Comparison of ENCODE assay signal across 8 cellular contexts in genomic region chrX:119468186-119468929, GRCh38. TPM values are rescaled to one million over a fixed set of nuclear protein-coding genes. Genes with fewer than 3 reads are reported as not detected.
A peak's percentile ranks its signal among the peaks of the same experiment; 100 is the strongest.
DNase-seq lines count a peak whose midpoint lies in the region; ATAC-seq and TF ChIP-seq lines count a peak whose summit lies in the region.

Gene SLC25A5, plus strand, starts transcription at chrX:119468444. Its CDS starts 72 bp downstream, at chrX:119468516.

- H3K27me3 ChIP-seq in HUES48 (ENCODE audit: control insufficient read depth, insufficient read depth, low read length) (no peaks in the 10 kb centered on the region), OCI-LY3 (ENCODE audit: low read depth, low read length) (no peaks in the 10 kb centered on the region), mucosa of rectum (ENCODE audit: control insufficient read depth in 2 of 2, insufficient read depth in 2 of 2, low read length in 2 of 2) (no peaks in the 10 kb centered on the region)

- intact Hi-C loops in Calu3 (cut with micrococcal nuclease; ENCODE audit: unreplicated experiment), result loop anchor here (5.0 kb wide), 1 partner anchor 76 kb away; no protein-coding TSS in a partner anchor

- H3K36me3 Mint-ChIP-seq in Calu3 (ENCODE audit: insufficient read depth, unreplicated experiment), result peaks cover 44% of the 10 kb centered on the region

- H3K4me1 ChIP-seq in HUES48 (ENCODE audit: control insufficient read depth, insufficient read depth, low read length) (no peaks in the 10 kb centered on the region), OCI-LY3 (ENCODE audit: low read length) (peaks cover 9% of the 10 kb centered on the region), mucosa of rectum (ENCODE audit: control insufficient read depth in 2 of 2, insufficient read depth in 2 of 2, low read length in 2 of 2) (peaks cover 4 to 5% of the 10 kb centered on the region in 2 donors)

- H2AFZ ChIP-seq in OCI-LY3 (ENCODE audit: low read depth, low read length), result peak within 1 kb of the TSS; percentile 71; the same call in 1 of the 2 replicates

- BruUV-seq in Calu3 (replicated peaks; lab: Mats Ljungman, UMichigan), result TSS peak; percentile 56

- H3K4me2 ChIP-seq in OCI-LY3 (ENCODE audit: low read length), result peak within 1 kb of the TSS; percentile 88

- H3K4me3 Mint-ChIP-seq in Calu3 (ENCODE audit: low read depth, unreplicated experiment), result peak within 1 kb of the TSS; percentile 100

- peak within 1 kb of the TSS; percentile 87 for H3K4me3 ChIP-seq in HUES48 (ENCODE audit: low read depth, low read length)
- peak within 1 kb of the TSS; percentile 97 for H3K4me3 ChIP-seq in OCI-LY3 (ENCODE audit: low read length)
- peak within 1 kb of the TSS; percentile 79 to 88 for H3K4me3 ChIP-seq in mucosa of rectum (ENCODE audit: low read length in 2 of 2)

- no peaks in the 10 kb centered on the region for H3K27me3 Mint-ChIP-seq in Calu3 (ENCODE audit: unreplicated experiment)

- peak; percentile 87 for ATAC-seq in GM21390 (IDR thresholded peaks at IDR 0.05; ENCODE audit: unreplicated experiment)

- peaks cover 18% of the 10 kb centered on the region for H3K79me2 ChIP-seq in OCI-LY3 (ENCODE audit: low read length)

- H3K27ac Mint-ChIP-seq in Calu3 (ENCODE audit: unreplicated experiment), result peak within 1 kb of the TSS; percentile 84

- TF ChIP-seq CTCF in Calu3 (IDR thresholded peaks at IDR 0.05; ENCODE audit: unreplicated experiment), result no peak
- no peak for TF ChIP-seq CTCF in OCI-LY3 (IDR thresholded peaks at IDR 0.05; ENCODE audit: low read depth, low read length)

- peaks cover 10% of the 10 kb centered on the region for H4K20me1 ChIP-seq in OCI-LY3 (ENCODE audit: insufficient read depth, low read length)

- peak; percentile 90 for DNase-seq in Calu3
- peak; percentile 65 for DNase-seq in activated T-cell treated with anti-CD3 and anti-CD28 coated beads for 4 hours
- no peak for DNase-seq in epithelial cell of prostate (ENCODE audit: low read depth, low spot score)
- DNase-seq in stimulated activated CD8-positive, alpha-beta memory T cell treated with anti-CD3 and anti-CD28 coated beads, Interleukin-4, amount 100 ng/mL, for 48 hours, result peak; percentile 84

- CTCF ChIA-PET in Calu3 (lab: Charles Lee), result interaction anchor here (1.4 to 2.6 kb wide), 3 partner anchors 9 to 44 kb away, joined by 6 to 16 read pairs (median 7); no protein-coding TSS in a partner anchor

- H3K27ac ChIP-seq in HUES48 (ENCODE audit: low read depth, low read length) (peak within 1 kb of the TSS; percentile 90), OCI-LY3 (ENCODE audit: low read length) (peak within 1 kb of the TSS; percentile 84), epithelial cell of prostate (peak within 1 kb of the TSS; percentile 78), mucosa of rectum (ENCODE audit: low read depth in 2 of 2, low read length in 2 of 2) (peak within 1 kb of the TSS; percentile 96 to 98)

- no peaks in the 10 kb centered on the region for H3K9me3 Mint-ChIP-seq in Calu3 (ENCODE audit: low read depth, unreplicated experiment)

- no peaks in the 10 kb centered on the region for H3K4me1 Mint-ChIP-seq in Calu3 (ENCODE audit: low read depth, unreplicated experiment)

- H3K36me3 ChIP-seq in HUES48 (ENCODE audit: control insufficient read depth, insufficient read depth, low read length) (peaks cover 24% of the 10 kb centered on the region), OCI-LY3 (replicated peaks; ENCODE audit: low read depth, low read length) (peaks cover 12% of the 10 kb centered on the region), mucosa of rectum (ENCODE audit: control insufficient read depth in 2 of 2, insufficient read depth in 2 of 2, low read length in 2 of 2) (peaks cover 13 to 15% of the 10 kb centered on the region in 2 donors)

- H3K9me3 ChIP-seq in HUES48 (ENCODE audit: control insufficient read depth, insufficient read depth, low read length) (peaks cover 30% of the 10 kb centered on the region), OCI-LY3 (ENCODE audit: insufficient read depth, low read length) (no peaks in the 10 kb centered on the region), mucosa of rectum (ENCODE audit: control insufficient read depth in 2 of 2, low read length in 2 of 2) (no peaks in the 10 kb centered on the region)

- peak within 1 kb of the TSS; percentile 85 for H3K9ac ChIP-seq in HUES48 (ENCODE audit: low read depth, low read length)
- H3K9ac ChIP-seq in OCI-LY3 (ENCODE audit: low read length), result peak within 1 kb of the TSS; percentile 99
- peak within 1 kb of the TSS; percentile 87 to 92 for H3K9ac ChIP-seq in mucosa of rectum (ENCODE audit: low read depth in 1 of 2, low read length in 2 of 2)

RNA-seq across cellular contexts. Expression of gene SLC25A5, which starts in this region (rescaled TPM):
- 396 and 416 TPM in 2 replicates for total RNA-seq in Calu3 (2022)
